Comparison of ENCODE assay signal across 20 cellular contexts in the genomic region with DNA sequence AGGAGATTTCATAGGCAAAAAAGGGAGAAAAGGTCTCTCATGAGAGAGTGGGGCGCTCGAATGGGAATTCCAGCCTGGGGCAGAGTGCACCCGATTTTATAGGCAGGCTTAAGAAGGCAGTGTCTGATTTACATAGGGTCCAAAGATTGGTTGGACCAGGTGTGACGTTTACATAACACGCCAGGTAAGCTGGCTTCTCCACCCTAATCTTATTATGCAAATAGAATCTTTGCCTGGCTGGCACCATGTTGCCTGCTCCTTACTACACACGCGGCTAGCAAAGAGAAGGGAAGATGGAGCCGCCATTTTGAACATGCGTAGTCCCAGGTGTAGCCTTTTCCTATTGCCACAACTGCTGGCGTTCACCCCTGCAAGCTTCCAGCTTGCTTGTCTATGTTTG.
DNase-seq lines count a peak whose midpoint lies in the region; ATAC-seq, FAIRE-seq and TF ChIP-seq lines count a peak whose summit lies in the region.
"Had no signal": no experiment of that assay in that cellular context is flagged by ENCODE, and none has a peak within 500 bp of the region (broad histone marks: within the 10 kb centered on the region; RNA-seq: fewer than 3 reads in every experiment).

No MANE protein-coding gene starts in this region.

- H3K4me3 Mint-ChIP-seq in naive thymus-derived CD4-positive, alpha-beta T cell, result no peak overlapping the region
- H3K4me3 Mint-ChIP-seq in activated naive CD4-positive, alpha-beta T cell treated with anti-CD3 and anti-CD28 coated beads for 36 hours, result no peak overlapping the region
- H3K4me3 Mint-ChIP-seq: activated B cell treated with CpG ODN at 0.5 μM for 24 hours; CD8-positive, alpha-beta T cell; stimulated activated effector memory CD8-positive, alpha-beta T cell treated with anti-CD3 and anti-CD28 coated beads, Interleukin-12 subunit alpha, Interleukin-12 subunit beta, amount 100 ng/mL, for 72 hours; T-helper 17 cell had no signal

- no peaks in the 10 kb centered on the region for H3F3A ChIP-seq in smooth muscle cell (ENCODE audit: low read depth)

- H2BK15ac ChIP-seq in H1 (ENCODE audit: low read length), result no peak overlapping the region; the same call in 1 of the 2 replicates

- DNase-seq in HCT116 (ENCODE audit: low read depth, low spot score) (no peak), NCI-H526 (lab: John Stamatoyannopoulos, UW) (peak; percentile 99), H1 (ENCODE audit: low read depth in 1 of 2, low spot score in 2 of 2) (no peak), smooth muscle cell (lab: John Stamatoyannopoulos, UW; ENCODE audit: unreplicated experiment) (no peak), NCI-H510A treated with DMSO at 0.1 percent for 48 hours (lab: John Stamatoyannopoulos, UW) (no peak)
- DNase-seq in naive thymus-derived CD4-positive, alpha-beta T cell, result no peak
- DNase-seq in activated naive CD4-positive, alpha-beta T cell treated with anti-CD3 and anti-CD28 coated beads for 36 hours, result no peak
- DNase-seq: activated B cell treated with CpG ODN at 0.5 μM for 24 hours; activated CD4-positive, alpha-beta T cell treated with anti-CD3 and anti-CD28 coated beads, Interleukin-2, amount 50 U/mL, for 48 hours; activated gamma-delta T cell treated with Interleukin-2 at 50 U/mL for 16 hours; CD8-positive, alpha-beta T cell; cortex of kidney; DND-41; left ventricle myocardium superior; NCI-H1092 treated with DMSO at 0.1 percent for 48 hours; NCI-H524; T-helper 17 cell had no signal

- no peak overlapping the region for H2AK5ac ChIP-seq in H1 (ENCODE audit: low read depth, low read length)

- H3K27me3 Mint-ChIP-seq in naive thymus-derived CD4-positive, alpha-beta T cell, result peaks cover 49 to 68% (median 55%) of the 10 kb centered on the region in 5 donors
- peaks cover 51% of the 10 kb centered on the region for H3K27me3 Mint-ChIP-seq in activated naive CD4-positive, alpha-beta T cell treated with anti-CD3 and anti-CD28 coated beads for 36 hours (ENCODE audit: low read depth)

- CTCF ChIA-PET in HCT116 (lab: Charles Lee), result no interaction called here
- CTCF ChIA-PET in H1 (lab: Charles Lee; ENCODE audit: partially characterized antibody), result interaction anchor here (0.8 to 3.5 kb wide), 5 partner anchors 15 to 221 kb away, joined by 3 to 10 read pairs (median 3); a partner anchor contains a TSS
- CTCF ChIA-PET in naive thymus-derived CD4-positive, alpha-beta T cell (lab: Charles Lee), result no interaction called here
- CTCF ChIA-PET in activated naive CD4-positive, alpha-beta T cell treated with anti-CD3 and anti-CD28 coated beads for 36 hours (lab: Charles Lee), result interaction anchor here (0.8 kb wide), 1 partner anchor 18 kb away, joined by 3 read pairs; no protein-coding TSS in a partner anchor

- H3K36me3 ChIP-seq in HCT116 (ENCODE audit: control insufficient read depth in 1 of 2, insufficient read depth in 2 of 2, low read length in 2 of 2) (no peaks in the 10 kb centered on the region), H1 (ENCODE audit: control insufficient read depth in 2 of 4, insufficient read depth in 4 of 4, low read length in 3 of 4) (no peaks in the 10 kb centered on the region), smooth muscle cell (ENCODE audit: low read depth) (no peaks in the 10 kb centered on the region)
- H3K36me3 ChIP-seq in naive thymus-derived CD4-positive, alpha-beta T cell (ENCODE audit: control insufficient read depth in 2 of 3, insufficient read depth in 3 of 3, low read length in 3 of 3), result no peaks in the 10 kb centered on the region
- H3K36me3 ChIP-seq: adrenal gland had no signal

- H3K79me1 ChIP-seq in H1 (ENCODE audit: low read depth, low read length), result peaks cover 3% of the 10 kb centered on the region; the same call in 1 of the 2 replicates

- H3K18ac ChIP-seq in H1 (ENCODE audit: extremely low read depth, low read length), result no peak overlapping the region; the same call in 1 of the 2 replicates

- H3K9me3 ChIP-seq in HCT116 (ENCODE audit: control insufficient read depth in 1 of 2, insufficient read depth in 1 of 2, low read depth in 1 of 2, low read length in 2 of 2) (no peaks in the 10 kb centered on the region), H1 (ENCODE audit: insufficient read depth in 2 of 2, low read depth in 1 of 2, low read length in 1 of 2) (no peaks in the 10 kb centered on the region; a peak in 1 of 4 replicates), smooth muscle cell (replicated peaks; ENCODE audit: low read depth) (no peaks in the 10 kb centered on the region)
- no peaks in the 10 kb centered on the region for H3K9me3 ChIP-seq in naive thymus-derived CD4-positive, alpha-beta T cell (ENCODE audit: control insufficient read depth in 2 of 3, low read length in 3 of 3)
- H3K9me3 ChIP-seq: adrenal gland had no signal

- TF ChIP-seq EP300 in H1 (IDR thresholded peaks at IDR 0.05; ENCODE audit: borderline replicate concordance in 1 of 2, low read depth in 2 of 2, low read length in 2 of 2), result no peak

- peaks cover 0 to 1% (median 0%) of the 10 kb centered on the region in 11 donors for H3K9me3 Mint-ChIP-seq in naive thymus-derived CD4-positive, alpha-beta T cell
- no peaks in the 10 kb centered on the region for H3K9me3 Mint-ChIP-seq in activated naive CD4-positive, alpha-beta T cell treated with anti-CD3 and anti-CD28 coated beads for 36 hours
- H3K9me3 Mint-ChIP-seq: activated B cell treated with CpG ODN at 0.5 μM for 24 hours; CD8-positive, alpha-beta T cell; stimulated activated effector memory CD8-positive, alpha-beta T cell treated with anti-CD3 and anti-CD28 coated beads, Interleukin-12 subunit alpha, Interleukin-12 subunit beta, amount 100 ng/mL, for 72 hours had no signal

- H3K27me3 ChIP-seq in HCT116 (ENCODE audit: insufficient read depth, low read length), result no peaks in the 10 kb centered on the region
- peaks cover 0 to 2% (median 0%) of the 10 kb centered on the region in 4 experiments; a peak in 1 of 7 replicates for H3K27me3 ChIP-seq in H1 (replicated peaks in 1 of 4; ENCODE audit: control insufficient read depth in 3 of 4, extremely low read depth in 1 of 4, insufficient read depth in 3 of 4, low read length in 3 of 4)
- no peaks in the 10 kb centered on the region for H3K27me3 ChIP-seq in smooth muscle cell (ENCODE audit: low read depth)
- no peaks in the 10 kb centered on the region for H3K27me3 ChIP-seq in naive thymus-derived CD4-positive, alpha-beta T cell (ENCODE audit: control insufficient read depth in 2 of 2, insufficient read depth in 2 of 2, low read length in 2 of 2)

- no peak overlapping the region for H3K4ac ChIP-seq in H1 (replicated peaks; ENCODE audit: insufficient read length, low read depth, low read length)

- H3K27ac Mint-ChIP-seq in naive thymus-derived CD4-positive, alpha-beta T cell, result no peak overlapping the region
- no peak overlapping the region for H3K27ac Mint-ChIP-seq in activated naive CD4-positive, alpha-beta T cell treated with anti-CD3 and anti-CD28 coated beads for 36 hours
- H3K27ac Mint-ChIP-seq: activated B cell treated with CpG ODN at 0.5 μM for 24 hours; CD8-positive, alpha-beta T cell; stimulated activated effector memory CD8-positive, alpha-beta T cell treated with anti-CD3 and anti-CD28 coated beads, Interleukin-12 subunit alpha, Interleukin-12 subunit beta, amount 100 ng/mL, for 72 hours; T-helper 17 cell had no signal

- H4K5ac ChIP-seq in H1 (ENCODE audit: insufficient read length, low read depth, low read length), result no peak overlapping the region

- no peak overlapping the region; the same call in 1 of the 2 replicates for H2BK5ac ChIP-seq in H1 (ENCODE audit: low read depth, low read length)

- no peak overlapping the region for H3K56ac ChIP-seq in H1 (replicated peaks; ENCODE audit: insufficient read length, low read depth, low read length)

- no peak for FAIRE-seq in H1 (lab: Jason Lieb, UNC)
- FAIRE-seq: bronchial epithelial cell had no signal

- POLR2A ChIA-PET in HCT116 (lab: Charles Lee), result no interaction called here
- POLR2A ChIA-PET in H1 (lab: Charles Lee; ENCODE audit: partially characterized antibody), result interaction anchor here (1.5 to 6.6 kb wide), 2 partner anchors 33 to 47 kb away, joined by 5 to 41 read pairs; no protein-coding TSS in a partner anchor
- POLR2A ChIA-PET in naive thymus-derived CD4-positive, alpha-beta T cell (lab: Charles Lee), result no interaction called here

- H3K23ac ChIP-seq in H1 (ENCODE audit: insufficient read length), result no peak overlapping the region

- peak overlapping the region; percentile 5; the same call in 1 of the 2 replicates for H3K4me2 ChIP-seq in HCT116 (ENCODE audit: low read length)
- H3K4me2 ChIP-seq in H1 (ENCODE audit: insufficient read depth in 1 of 2, low read depth in 2 of 2, low read length in 2 of 2), result no peak overlapping the region
- H3K4me2 ChIP-seq in smooth muscle cell, result no peak overlapping the region

- no peak overlapping the region for H3K27ac ChIP-seq in HCT116 (ENCODE audit: low read depth, low read length)
- H3K27ac ChIP-seq in H1 (ENCODE audit: low read depth, low read length), result peak overlapping the region; percentile 21; the same call in 1 of the 2 replicates
- peak overlapping the region; percentile 21 for H3K27ac ChIP-seq in smooth muscle cell (ENCODE audit: low read depth)
- H3K27ac ChIP-seq in naive thymus-derived CD4-positive, alpha-beta T cell (ENCODE audit: low read depth, low read length), result no peak overlapping the region
- H3K27ac ChIP-seq: adrenal gland had no signal

- no peaks in the 10 kb centered on the region for H3K79me2 ChIP-seq in HCT116 (ENCODE audit: insufficient read depth, low read length)
- H3K79me2 ChIP-seq in H1 (ENCODE audit: control insufficient read depth in 1 of 2, insufficient read depth in 2 of 2, low read length in 2 of 2), result no peaks in the 10 kb centered on the region
- H3K79me2 ChIP-seq in smooth muscle cell (ENCODE audit: low read depth), result no peaks in the 10 kb centered on the region

- intact Hi-C loops in HCT116 (cut with micrococcal nuclease), result no loop called here
- intact Hi-C loops in naive thymus-derived CD4-positive, alpha-beta T cell (cut with micrococcal nuclease), result no loop called here
- intact Hi-C loops in activated naive CD4-positive, alpha-beta T cell treated with anti-CD3 and anti-CD28 coated beads for 36 hours (cut with micrococcal nuclease), result no loop called here

- no peak overlapping the region for H3K9ac ChIP-seq in HCT116 (ENCODE audit: low read length)
- H3K9ac ChIP-seq in H1 (replicated peaks in 1 of 4; ENCODE audit: extremely low read depth in 1 of 4, low read depth in 3 of 4, low read length in 3 of 4), result no peak overlapping the region
- no peak overlapping the region for H3K9ac ChIP-seq in smooth muscle cell (ENCODE audit: low read depth)

- H2BK120ac ChIP-seq in H1 (replicated peaks; ENCODE audit: low read depth, low read length), result no peak overlapping the region

- H3K4me1 Mint-ChIP-seq in naive thymus-derived CD4-positive, alpha-beta T cell, result peaks cover 0 to 13% (median 8%) of the 10 kb centered on the region in 7 donors
- peaks cover 6% of the 10 kb centered on the region for H3K4me1 Mint-ChIP-seq in activated naive CD4-positive, alpha-beta T cell treated with anti-CD3 and anti-CD28 coated beads for 36 hours (ENCODE audit: low read depth)
- H3K4me1 Mint-ChIP-seq: stimulated activated effector memory CD8-positive, alpha-beta T cell treated with anti-CD3 and anti-CD28 coated beads, Interleukin-12 subunit alpha, Interleukin-12 subunit beta, amount 100 ng/mL, for 72 hours had no signal

- no peak for ATAC-seq in HCT116
- ATAC-seq in naive thymus-derived CD4-positive, alpha-beta T cell, result no peak
- ATAC-seq: CD8-positive, alpha-beta T cell; left ventricle myocardium superior; stimulated activated effector memory CD8-positive, alpha-beta T cell treated with anti-CD3 and anti-CD28 coated beads, Interleukin-12 subunit alpha, Interleukin-12 subunit beta, amount 100 ng/mL, for 72 hours; T-helper 17 cell had no signal

- RAD21 ChIA-PET in HCT116 (lab: Charles Lee; ENCODE audit: low non-redundant PET in 1 of 2, low total read pairs in 2 of 2, uncharacterized antibody in 2 of 2, unreplicated experiment in 2 of 2), result no interaction called here

- H4K20me1 ChIP-seq in HCT116 (ENCODE audit: insufficient read depth) (no peaks in the 10 kb centered on the region), H1 (replicated peaks in 1 of 2; ENCODE audit: control insufficient read depth in 1 of 2, insufficient read depth in 2 of 2, low read length in 2 of 2) (no peaks in the 10 kb centered on the region), smooth muscle cell (ENCODE audit: low read depth) (no peaks in the 10 kb centered on the region)

- WGBS in H1 (ENCODE audit: extremely low coverage in 1 of 2, insufficient coverage in 1 of 2, insufficient read length in 1 of 2, insufficient replicate concordance in 2 of 2, low coverage in 1 of 2, low lambda C conversion rate in 2 of 2, missing lambda C conversion rate in 1 of 2), 2 experiments, result 97% methylated on average over 10 of the region's 10 CpGs; no CpG with 5 or more reads in 1 of the 2 experiments
- WGBS in smooth muscle cell (ENCODE audit: low lambda C conversion rate), result 91% methylated on average over 10 of the region's 10 CpGs

- no peak overlapping the region for H2BK20ac ChIP-seq in H1 (ENCODE audit: low read length)

- BruUV-seq in HCT116 (replicated peaks; lab: Mats Ljungman, UMichigan), result no TSS peak

- H2AFZ ChIP-seq in HCT116 (ENCODE audit: low read depth, low read length, poor library complexity, severe bottlenecking), result no peak overlapping the region
- no peak overlapping the region for H2AFZ ChIP-seq in H1 (ENCODE audit: low read length)
- H2AFZ ChIP-seq in smooth muscle cell (ENCODE audit: low read depth), result no peak overlapping the region

- TF ChIP-seq POLR2A in HCT116 (IDR thresholded peaks at IDR 0.05; ENCODE audit: borderline replicate concordance, extremely low read depth, insufficient read depth, insufficient read length) (no peak), H1 (IDR thresholded peaks at IDR 0.05; ENCODE audit: control extremely low read depth in 1 of 2, low read depth in 2 of 2, low read length in 2 of 2) (no peak)

- H2BK12ac ChIP-seq in H1 (ENCODE audit: low read depth, low read length), result no peak overlapping the region; the same call in 1 of the 2 replicates

- no peak for TF ChIP-seq CTCF in HCT116 (IDR thresholded peaks at IDR 0.05 in 2 of 3, conservative IDR thresholded peaks at IDR 0.05 in 1 of 3; ENCODE audit: borderline replicate concordance in 1 of 3, insufficient read depth in 1 of 3, low read depth in 2 of 3, low read length in 2 of 3)
- no peak for TF ChIP-seq CTCF in H1 (IDR thresholded peaks at IDR 0.05; ENCODE audit: control extremely low read depth in 1 of 3, insufficient read depth in 1 of 3, low read depth in 1 of 3, low read length in 3 of 3)
- no peak for TF ChIP-seq CTCF in smooth muscle cell (IDR thresholded peaks at IDR 0.05; ENCODE audit: borderline replicate concordance, insufficient read depth, poor library complexity, severe bottlenecking)

- TF ChIP-seq RAD21 in HCT116 (IDR thresholded peaks at IDR 0.05; ENCODE audit: low read depth) (no peak), H1 (IDR thresholded peaks at IDR 0.05 in 1 of 2, conservative IDR thresholded peaks at IDR 0.05 in 1 of 2; ENCODE audit: low read depth in 2 of 2, low read length in 2 of 2) (no peak)

- H3K23me2 ChIP-seq in H1 (ENCODE audit: low read depth, low read length), result peaks cover 7% of the 10 kb centered on the region; the same call in 1 of the 2 replicates

- no peak overlapping the region for H4K91ac ChIP-seq in H1 (replicated peaks; ENCODE audit: insufficient read length, low read length)

- H3K36me3 Mint-ChIP-seq in naive thymus-derived CD4-positive, alpha-beta T cell, result no peaks in the 10 kb centered on the region
- H3K36me3 Mint-ChIP-seq in activated naive CD4-positive, alpha-beta T cell treated with anti-CD3 and anti-CD28 coated beads for 36 hours (ENCODE audit: low read depth), result no peaks in the 10 kb centered on the region
- H3K36me3 Mint-ChIP-seq: CD8-positive, alpha-beta T cell; stimulated activated effector memory CD8-positive, alpha-beta T cell treated with anti-CD3 and anti-CD28 coated beads, Interleukin-12 subunit alpha, Interleukin-12 subunit beta, amount 100 ng/mL, for 72 hours had no signal

- H3K9me2 ChIP-seq in HCT116 (ENCODE audit: insufficient read depth), result no peaks in the 10 kb centered on the region; the same call in 1 of the 2 replicates

- H3K4me3 ChIP-seq in HCT116 (replicated peaks in 1 of 2; ENCODE audit: low read depth in 1 of 2, low read length in 2 of 2) (no peak overlapping the region), H1 (ENCODE audit: extremely low read depth in 1 of 4, insufficient read depth in 2 of 4, low read depth in 3 of 4, low read length in 4 of 4) (no peak overlapping the region), smooth muscle cell (no peak overlapping the region)
- no peak overlapping the region for H3K4me3 ChIP-seq in naive thymus-derived CD4-positive, alpha-beta T cell (ENCODE audit: low read length)
- H3K4me3 ChIP-seq: adrenal gland had no signal

- peaks cover 0 to 6% of the 10 kb centered on the region in 2 experiments; a peak in 1 of 4 replicates for H3K4me1 ChIP-seq in HCT116 (ENCODE audit: control insufficient read depth in 1 of 2, insufficient read depth in 2 of 2, low read length in 2 of 2)
- peaks cover 2 to 17% (median 6%) of the 10 kb centered on the region in 4 experiments for H3K4me1 ChIP-seq in H1 (replicated peaks in 1 of 4; ENCODE audit: control insufficient read depth in 3 of 4, insufficient read depth in 4 of 4, low read length in 3 of 4)
- peaks cover 4% of the 10 kb centered on the region for H3K4me1 ChIP-seq in smooth muscle cell (ENCODE audit: low read depth)
- H3K4me1 ChIP-seq in naive thymus-derived CD4-positive, alpha-beta T cell (ENCODE audit: control insufficient read depth in 2 of 2, insufficient read depth in 2 of 2, low read length in 2 of 2), result no peaks in the 10 kb centered on the region
- H3K4me1 ChIP-seq: adrenal gland had no signal

- no peak overlapping the region; the same call in 1 of the 2 replicates for H4K8ac ChIP-seq in H1 (ENCODE audit: extremely low read depth, insufficient read depth, low read length)

- no peak overlapping the region for H3K14ac ChIP-seq in H1 (ENCODE audit: insufficient read length)

Comparison
In these comparisons a context has a peak if more than half of its experiments do, and no peak if none do; other contexts are left out.
1. DNase-seq: peak in NCI-H526 (2 of 2); none in HCT116 (single experiment), H1 (0 of 2), smooth muscle cell (single experiment), naive thymus-derived CD4-positive, alpha-beta T cell (0 of 9), activated naive CD4-positive, alpha-beta T cell treated with anti-CD3 and anti-CD28 coated beads for 36 hours (single experiment) and NCI-H510A treated with DMSO at 0.1 percent for 48 hours (single experiment).
2. H3K27ac ChIP-seq: peak in H1 (single experiment) and smooth muscle cell (single experiment); none in HCT116 (single experiment) and naive thymus-derived CD4-positive, alpha-beta T cell (single experiment).
3. CTCF ChIA-PET loops: an anchor here in H1 (0.8 to 3.5 kb wide) and activated naive CD4-positive, alpha-beta T cell treated with anti-CD3 and anti-CD28 coated beads for 36 hours (0.8 kb wide); none called in HCT116 and naive thymus-derived CD4-positive, alpha-beta T cell.